ENCODE assay signal across 8 cellular contexts in the genomic region with DNA sequence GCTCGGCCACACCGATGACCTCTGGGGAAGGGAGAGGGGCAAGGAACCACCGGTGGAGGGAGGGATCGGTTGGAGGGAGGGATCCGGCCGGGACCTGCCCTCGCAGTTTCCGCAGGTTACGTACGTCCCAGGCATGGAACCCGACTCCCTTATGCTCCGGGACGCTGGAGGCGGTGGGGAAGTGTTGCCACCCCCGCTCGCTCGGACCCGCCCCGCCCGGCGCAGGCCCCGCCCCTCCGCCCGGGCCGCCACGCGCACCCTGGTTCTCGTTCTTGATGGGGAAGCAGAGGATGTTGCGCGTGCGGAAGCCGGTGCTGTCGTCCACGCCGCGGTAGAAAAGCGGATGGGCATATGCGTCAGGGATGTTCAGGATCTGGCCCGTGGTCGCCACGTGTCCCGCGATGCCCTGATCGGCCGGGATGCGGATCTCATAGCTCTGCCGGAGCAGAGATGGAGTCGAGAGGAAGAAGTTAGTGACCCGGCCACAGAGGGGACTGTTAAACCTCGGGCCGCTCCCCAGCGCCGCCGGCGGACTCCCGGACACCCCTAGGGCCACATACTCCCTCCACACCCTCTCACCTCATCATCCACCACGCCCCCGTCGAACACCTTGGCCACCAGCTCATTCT.
DNase-seq lines count a peak whose midpoint lies in the region; ATAC-seq, FAIRE-seq and TF ChIP-seq lines count a peak whose summit lies in the region.

No MANE protein-coding gene starts in this region.

- H3K36me3 ChIP-seq in astrocyte (ENCODE audit: insufficient read depth, low read length) (no peaks in the 10 kb centered on the region), left lung (no peaks in the 10 kb centered on the region)

- H3K27me3 ChIP-seq in astrocyte (ENCODE audit: insufficient read depth, low read length) (peaks cover 39% of the 10 kb centered on the region), left lung (peaks cover 13 to 65% of the 10 kb centered on the region in 2 donors)

- peak overlapping the region; percentile 52 for H3K4me2 ChIP-seq in astrocyte (ENCODE audit: low read length)

- H3K27ac Mint-ChIP-seq in T-helper 17 cell = peak overlapping the region; percentile 39
- H3K27ac Mint-ChIP-seq in astrocyte (ENCODE audit: unreplicated experiment) = no peak overlapping the region

- H3K36me3 Mint-ChIP-seq in T-helper 17 cell (ENCODE audit: low read depth) = peaks cover 7% of the 10 kb centered on the region
- peaks cover 2% of the 10 kb centered on the region for H3K36me3 Mint-ChIP-seq in astrocyte (ENCODE audit: low read depth, unreplicated experiment)

- TF ChIP-seq CTCF in astrocyte (IDR thresholded peaks at IDR 0.05; ENCODE audit: insufficient read depth, low read depth, low read length) = no peak
- no peak for TF ChIP-seq CTCF in left lung (IDR thresholded peaks at IDR 0.05)

- POLR2A ChIA-PET in HEK293T (lab: Yijun Ruan, JAX) = no interaction called here

- H3K9me3 ChIP-seq in T-helper 17 cell (ENCODE audit: control insufficient read depth, low read length, poor library complexity, severe bottlenecking) = no peaks in the 10 kb centered on the region
- no peaks in the 10 kb centered on the region for H3K9me3 ChIP-seq in astrocyte (ENCODE audit: insufficient read depth, low read depth, low read length)
- H3K9me3 ChIP-seq in left lung = no peaks in the 10 kb centered on the region

- H3K4me3 ChIP-seq in astrocyte (ENCODE audit: insufficient read depth, low read depth, low read length) (no peak overlapping the region), left lung (peak overlapping the region in 1 of 2 donors; percentile 13)

- peaks cover 5% of the 10 kb centered on the region for H3K9me3 Mint-ChIP-seq in astrocyte (ENCODE audit: unreplicated experiment)

- no peak for FAIRE-seq in astrocyte (lab: Jason Lieb, UNC)

- H3K4me1 Mint-ChIP-seq in T-helper 17 cell (peaks cover 37% of the 10 kb centered on the region), astrocyte (ENCODE audit: low read depth, unreplicated experiment) (no peaks in the 10 kb centered on the region)

- CTCF ChIA-PET in HEK293T (lab: Yijun Ruan, JAX) = interaction anchor here (0.7 kb wide), 1 partner anchor 99 kb away, joined by 3 read pairs; no protein-coding TSS in a partner anchor

- H3K4me1 ChIP-seq in astrocyte (ENCODE audit: insufficient read depth, low read length) = no peaks in the 10 kb centered on the region
- H3K4me1 ChIP-seq in left lung = peaks cover 6 to 19% of the 10 kb centered on the region in 2 donors

- H3K27ac ChIP-seq in astrocyte (ENCODE audit: low read depth, low read length) = no peak overlapping the region
- H3K27ac ChIP-seq in left lung = no peak overlapping the region

- intact Hi-C loops in left lung (cut with DNase I) = no loop called here

- peaks cover 5% of the 10 kb centered on the region for H4K20me1 ChIP-seq in astrocyte (ENCODE audit: insufficient read depth, low read length)

- H2AFZ ChIP-seq in astrocyte (ENCODE audit: low read depth, low read length) = peak overlapping the region; percentile 56

- H3K27me3 Mint-ChIP-seq in T-helper 17 cell (peaks cover 30% of the 10 kb centered on the region), astrocyte (ENCODE audit: low read depth, unreplicated experiment) (peaks cover 88% of the 10 kb centered on the region)

- DNase-seq in T-helper 17 cell (peak; percentile 28 to 43 (median 38)), astrocyte (ENCODE audit: low read depth) (no peak), left lung (peak; percentile 85 to 92), putamen (ENCODE audit: low spot score) (no peak), hepatic stellate cell (ENCODE audit: low spot score) (no peak), HEK293T (ENCODE audit: extremely low spot score) (no peak)
- peak; percentile 41 for DNase-seq in stimulated activated CD8-positive, alpha-beta memory T cell treated with anti-CD3 and anti-CD28 coated beads, Interleukin-4, amount 100 ng/mL, for 24 hours (ENCODE audit: low read depth)

- H3K79me2 ChIP-seq in astrocyte (ENCODE audit: insufficient read depth, low read length) = no peaks in the 10 kb centered on the region

- ATAC-seq in T-helper 17 cell = peak; percentile 64
- ATAC-seq in left lung = peak; percentile 70
- ATAC-seq in GM21576 (IDR thresholded peaks at IDR 0.05; ENCODE audit: unreplicated experiment) = no peak

- no peak overlapping the region for H3K9ac ChIP-seq in astrocyte (ENCODE audit: low read length)

- peak overlapping the region; percentile 91 for H3K4me3 Mint-ChIP-seq in T-helper 17 cell
- H3K4me3 Mint-ChIP-seq in astrocyte (ENCODE audit: unreplicated experiment) = no peak overlapping the region

TF ChIP-seq in HEK293T, 16 proteins besides CTCF, POLR2A, EP300 and RAD21:
- TF ChIP-seq HDGF (IDR thresholded peaks at IDR 0.05; ENCODE audit: borderline replicate concordance) = no peak
- TF ChIP-seq PKNOX1 (IDR thresholded peaks at IDR 0.05) = no peak
- TF ChIP-seq ELF4 (IDR thresholded peaks at IDR 0.05) = no peak
- no peak for TF ChIP-seq FOXK2 (IDR thresholded peaks at IDR 0.05)
- no peak for TF ChIP-seq CTBP1 (IDR thresholded peaks at IDR 0.05; ENCODE audit: borderline replicate concordance)
- TF ChIP-seq ZNF384 (IDR thresholded peaks at IDR 0.05) = no peak
- no peak for TF ChIP-seq BHLHE40 (IDR thresholded peaks at IDR 0.05; ENCODE audit: borderline replicate concordance)
- no peak for TF ChIP-seq ARNT (IDR thresholded peaks at IDR 0.05)
- TF ChIP-seq LEF1 (IDR thresholded peaks at IDR 0.05; ENCODE audit: borderline replicate concordance) = no peak
- TF ChIP-seq SUZ12 (IDR thresholded peaks at IDR 0.05) = no peak
- TF ChIP-seq TARDBP (IDR thresholded peaks at IDR 0.05) = no peak
- no peak for TF ChIP-seq SP1 (IDR thresholded peaks at IDR 0.05)
- no peak for TF ChIP-seq L3MBTL2 (conservative IDR thresholded peaks at IDR 0.05)
- TF ChIP-seq NFRKB (IDR thresholded peaks at IDR 0.05) = no peak
- no peak for TF ChIP-seq FOXA1 (IDR thresholded peaks at IDR 0.05)
- TF ChIP-seq FOXM1 (IDR thresholded peaks at IDR 0.05; ENCODE audit: borderline replicate concordance) = no peak
TF ChIP-seq in HEK293T: peak in this region for 0.

Comparison
In these comparisons a context has a peak if more than half of its experiments do, and no peak if none do; other contexts are left out.
1. DNase-seq: peak in T-helper 17 cell (3 of 3), left lung (2 of 2) and stimulated activated CD8-positive, alpha-beta memory T cell treated with anti-CD3 and anti-CD28 coated beads, Interleukin-4, amount 100 ng/mL, for 24 hours (single experiment); none in astrocyte (single experiment), putamen (single experiment), hepatic stellate cell (single experiment) and HEK293T (single experiment).